21 cellular contexts compared by ENCODE assay signal in the genomic region with DNA sequence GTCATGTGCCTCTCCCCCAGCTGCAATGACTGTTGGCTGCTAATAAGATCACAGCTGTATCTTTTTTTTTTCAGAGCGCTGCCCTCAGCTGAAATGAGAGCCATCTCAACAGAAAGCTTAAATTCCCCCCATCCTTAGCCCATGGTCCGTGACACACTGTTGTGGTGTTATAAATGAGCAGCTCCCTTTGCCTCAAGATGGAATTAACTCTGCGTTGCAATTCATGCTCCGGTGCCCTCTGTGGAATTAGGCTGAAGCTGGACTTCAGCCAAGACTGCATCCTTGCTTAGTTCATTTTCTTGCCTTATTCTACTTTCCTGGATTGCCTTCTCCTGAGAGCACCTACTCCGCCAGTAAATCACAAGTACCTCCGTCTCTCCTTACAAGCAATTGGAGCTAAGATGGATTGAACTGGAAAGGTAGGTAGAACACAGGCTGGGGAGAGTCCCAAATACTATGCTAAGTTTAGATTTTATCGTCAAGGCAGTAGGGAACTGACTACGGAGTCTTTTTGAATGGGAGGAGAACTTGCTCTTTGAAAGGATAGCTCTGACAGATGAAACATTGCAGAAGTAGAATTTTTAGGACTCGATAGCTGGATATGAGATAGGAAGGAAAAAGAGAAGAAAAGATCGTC. TPM values are rescaled to one million over a fixed set of nuclear protein-coding genes. Genes with fewer than 3 reads are reported as not detected.
"Had no signal": no experiment of that assay in that cellular context is flagged by ENCODE, and none has a peak within 500 bp of the region (broad histone marks: within the 10 kb centered on the region; RNA-seq: fewer than 3 reads in every experiment).

No MANE protein-coding gene starts in this region.

- DNase-seq: activated CD4-positive, alpha-beta T cell treated with anti-CD3 and anti-CD28 coated beads for 36 hours; activated CD4-positive, CD25-positive, alpha-beta regulatory T cell; activated CD8-positive, alpha-beta memory T cell treated with anti-CD3 and anti-CD28 coated beads, Interleukin-2, amount 10 ng/mL, durations not matched to agents 7 days and 5 days; activated CD8-positive, alpha-beta T cell treated with anti-CD3 and anti-CD28 coated beads, Interleukin-2, amount 10 ng/mL, durations not matched to agents 7 days and 5 days; activated naive CD4-positive, alpha-beta T cell; activated T-cell treated with anti-CD3 and anti-CD28 coated beads, Interleukin-2, amount 50 U/mL, for 48 hours; central memory CD4-positive, alpha-beta T cell; endodermal cell; foreskin keratinocyte; left cardiac atrium; naive thymus-derived CD4-positive, alpha-beta T cell; pancreas; right cardiac atrium; stimulated activated CD4-positive, alpha-beta T cell treated with anti-CD3 and anti-CD28 coated beads, Interleukin-2, amount 100 ng/mL, for 48 hours; stimulated activated naive CD4-positive, alpha-beta T cell treated with Interleukin-2 at 50 U/mL for 16 hours; T-helper 1 cell; transverse colon had no signal

- H3K36me3 ChIP-seq: breast epithelium, esophagus muscularis mucosa, pancreas, transverse colon had no signal

- H3K4me1 ChIP-seq: breast epithelium, esophagus muscularis mucosa, foreskin keratinocyte had no signal

- H3K27ac ChIP-seq: breast epithelium, esophagus muscularis mucosa, foreskin keratinocyte, pancreas, transverse colon had no signal

- ATAC-seq: activated CD4-positive, alpha-beta T cell treated with anti-CD3 and anti-CD28 coated beads for 36 hours; activated CD8-positive, alpha-beta memory T cell treated with anti-CD3 and anti-CD28 coated beads, Interleukin-2, amount 10 ng/mL, durations not matched to agents 7 days and 5 days; activated CD8-positive, alpha-beta T cell treated with anti-CD3 and anti-CD28 coated beads, Interleukin-2, amount 10 ng/mL, durations not matched to agents 7 days and 5 days; activated naive CD4-positive, alpha-beta T cell treated with anti-CD3 and anti-CD28 coated beads, Interleukin-2, amount 50 U/mL, for 72 hours; foreskin keratinocyte; left cardiac atrium; naive thymus-derived CD4-positive, alpha-beta T cell; pancreas; right cardiac atrium had no signal

- H3K9me3 ChIP-seq: breast epithelium, esophagus muscularis mucosa, pancreas, transverse colon had no signal

- H3K4me3 ChIP-seq: breast epithelium, esophagus muscularis mucosa, pancreas, transverse colon had no signal

- H3K27me3 ChIP-seq: breast epithelium, esophagus muscularis mucosa, foreskin keratinocyte, pancreas, transverse colon had no signal

RNA-seq across cellular contexts. Expression of a gene that starts 39.0 kb away (rescaled TPM):
- total RNA-seq: activated CD4-positive, alpha-beta T cell treated with anti-CD3 and anti-CD28 coated beads for 36 hours; activated CD8-positive, alpha-beta memory T cell treated with anti-CD3 and anti-CD28 coated beads, Interleukin-2, amount 10 ng/mL, durations not matched to agents 7 days and 5 days; activated CD8-positive, alpha-beta T cell treated with anti-CD3 and anti-CD28 coated beads, Interleukin-2, amount 10 ng/mL, durations not matched to agents 7 days and 5 days; activated naive CD4-positive, alpha-beta T cell treated with anti-CD3 and anti-CD28 coated beads, Interleukin-2, amount 50 U/mL, for 72 hours; activated T-helper 2 cell treated with anti-CD3 and anti-CD28 coated beads, Interferon-gamma antibody, Interleukin-2, Interleukin-4, amounts not matched to agents 10 μg/mL and 5 μg/mL and 100 μg/mL, durations not matched to agents 14 hours and 24 hours and 36 hours had no signal
